Comparison of ENCODE assay signal across 16 cellular contexts in the genomic region with DNA sequence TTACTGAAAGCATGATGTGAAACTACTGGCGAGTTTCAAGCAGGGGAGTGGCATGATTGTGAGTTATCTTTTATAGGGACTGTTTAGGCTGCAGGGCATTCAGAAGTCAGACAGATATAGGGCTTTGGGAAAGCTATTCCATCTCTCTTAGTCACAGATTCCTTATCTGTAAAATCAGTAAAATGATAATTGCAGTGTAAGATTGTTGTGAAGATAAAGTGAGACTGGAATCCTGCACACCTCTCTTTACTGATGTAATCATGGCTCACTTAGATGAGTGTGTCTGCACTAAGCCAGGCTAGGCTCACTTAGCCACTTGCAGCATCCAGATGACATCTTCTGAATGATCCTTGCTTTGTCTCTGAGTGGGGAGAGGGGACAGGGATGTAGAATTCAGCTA.
DNase-seq lines count a peak whose midpoint lies in the region; ATAC-seq and TF ChIP-seq lines count a peak whose summit lies in the region.
"Had no signal": no experiment of that assay in that cellular context is flagged by ENCODE, and none has a peak within 500 bp of the region (broad histone marks: within the 10 kb centered on the region; RNA-seq: fewer than 3 reads in every experiment).

No MANE protein-coding gene starts in this region.

- H3K27ac ChIP-seq in GM23338 (ENCODE audit: low read depth) (no peak overlapping the region), RWPE1 (no peak overlapping the region), foreskin keratinocyte (peak overlapping the region; percentile 68)
- H3K27ac ChIP-seq: HL-60 had no signal

- H4K20me1 ChIP-seq in GM23338 (replicated peaks; ENCODE audit: insufficient read depth): no peaks in the 10 kb centered on the region

- CTCF ChIA-PET in RWPE1 (lab: Yijun Ruan, JAX): interaction anchor here (1.1 to 1.7 kb wide), 4 partner anchors 10 to 275 kb away, joined by 3 to 9 read pairs (median 4); no protein-coding TSS in a partner anchor

- H3K4me1 ChIP-seq in GM23338 (ENCODE audit: insufficient read depth): peaks cover 35% of the 10 kb centered on the region
- peaks cover 16% of the 10 kb centered on the region for H3K4me1 ChIP-seq in foreskin keratinocyte

- H3K4me3 Mint-ChIP-seq in GM23338: no peak overlapping the region

- H3K79me2 ChIP-seq in GM23338 (replicated peaks; ENCODE audit: insufficient read depth): no peaks in the 10 kb centered on the region

- peak overlapping the region; percentile 28; the same call in 1 of the 2 replicates for H3K4me2 ChIP-seq in GM23338

- H3K9me3 Mint-ChIP-seq in GM23338: no peaks in the 10 kb centered on the region

- H3K4me3 ChIP-seq in GM23338: no peak overlapping the region
- H3K4me3 ChIP-seq: K562 had no signal

- POLR2A ChIA-PET in RWPE1 (lab: Yijun Ruan, JAX; ENCODE audit: low non-redundant PET): no interaction called here

- H3K36me3 Mint-ChIP-seq in GM23338 (ENCODE audit: low read depth): no peaks in the 10 kb centered on the region

- H3F3A ChIP-seq in GM23338 (replicated peaks; ENCODE audit: low read depth): no peaks in the 10 kb centered on the region

- TF ChIP-seq CTCF in GM23338 (conservative IDR thresholded peaks at IDR 0.05; ENCODE audit: low read depth in 2 of 2): no peak
- TF ChIP-seq CTCF in RWPE1 (conservative IDR thresholded peaks at IDR 0.05; ENCODE audit: low read depth): no peak
- no peak for TF ChIP-seq CTCF in foreskin keratinocyte (conservative IDR thresholded peaks at IDR 0.05)

- no peak overlapping the region for H3K27ac Mint-ChIP-seq in GM23338

- no peaks in the 10 kb centered on the region for H3K27me3 ChIP-seq in GM23338 (ENCODE audit: insufficient read depth)
- H3K27me3 ChIP-seq in foreskin keratinocyte: no peaks in the 10 kb centered on the region

- 0 out of 2 replicates have a peak overlapping the region, but pooled peaks have one; percentile 0 for H2AFZ ChIP-seq in GM23338

- H3K36me3 ChIP-seq in GM23338 (ENCODE audit: insufficient read depth): no peaks in the 10 kb centered on the region

- H3K4me1 Mint-ChIP-seq in GM23338: peaks cover 33% of the 10 kb centered on the region

- DNase-seq in A172 (ENCODE audit: low spot score) (peak; percentile 8), GM23338 (ENCODE audit: low spot score) (no peak), RWPE1 (ENCODE audit: low spot score) (peak; percentile 44), foreskin keratinocyte (peak; percentile 40 to 77)
- DNase-seq in activated CD8-positive, alpha-beta memory T cell treated with anti-CD3 and anti-CD28 coated beads, Interleukin-2, amount 50 U/mL, for 4 hours: no peak
- DNase-seq: DMS79 treated with DMSO at 0.1 percent for 48 hours, HCEC 1CT, NCI-H1092 treated with DMSO at 0.1 percent for 48 hours, NCI-H1694, NCI-H2107, NCI-H69 had no signal

- H3K9me2 ChIP-seq in GM23338 (ENCODE audit: insufficient read depth): peaks cover 12% of the 10 kb centered on the region; the same call in 1 of the 2 replicates

- no peak for ATAC-seq in GM23338
- ATAC-seq in foreskin keratinocyte: peak; percentile 93
- no peak for ATAC-seq in HG03175 (IDR thresholded peaks at IDR 0.05; ENCODE audit: unreplicated experiment)
- no peak for ATAC-seq in GM21447 (IDR thresholded peaks at IDR 0.05; ENCODE audit: unreplicated experiment)
- no peak for ATAC-seq in GM19467 (IDR thresholded peaks at IDR 0.05; ENCODE audit: unreplicated experiment)
- ATAC-seq: K562 had no signal

- peaks cover 1% of the 10 kb centered on the region for H3K27me3 Mint-ChIP-seq in GM23338 (ENCODE audit: insufficient read depth, low read depth, poor library complexity)

TF ChIP-seq in GM23338, 12 proteins besides CTCF, POLR2A, EP300 and RAD21:
- TF ChIP-seq, protein P1, sequence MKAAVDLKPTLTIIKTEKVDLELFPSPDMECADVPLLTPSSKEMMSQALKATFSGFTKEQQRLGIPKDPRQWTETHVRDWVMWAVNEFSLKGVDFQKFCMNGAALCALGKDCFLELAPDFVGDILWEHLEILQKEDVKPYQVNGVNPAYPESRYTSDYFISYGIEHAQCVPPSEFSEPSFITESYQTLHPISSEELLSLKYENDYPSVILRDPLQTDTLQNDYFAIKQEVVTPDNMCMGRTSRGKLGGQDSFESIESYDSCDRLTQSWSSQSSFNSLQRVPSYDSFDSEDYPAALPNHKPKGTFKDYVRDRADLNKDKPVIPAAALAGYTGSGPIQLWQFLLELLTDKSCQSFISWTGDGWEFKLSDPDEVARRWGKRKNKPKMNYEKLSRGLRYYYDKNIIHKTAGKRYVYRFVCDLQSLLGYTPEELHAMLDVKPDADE (IDR thresholded peaks at IDR 0.05): no peak
- TF ChIP-seq ZNF331 (CRISPR knock-in tag; IDR thresholded peaks at IDR 0.05; ENCODE audit: low read depth) (no peak), NANOG (IDR thresholded peaks at IDR 0.05; ENCODE audit: borderline replicate concordance) (no peak), STAT1 (IDR thresholded peaks at IDR 0.05; ENCODE audit: unreplicated experiment) (no peak), CREB1 (CRISPR knock-in tag; IDR thresholded peaks at IDR 0.05; ENCODE audit: low read depth) (no peak)

Comparison
In these comparisons a context has a peak if more than half of its experiments do, and no peak if none do; other contexts are left out.
1. DNase-seq: peak in A172 (single experiment), RWPE1 (single experiment) and foreskin keratinocyte (2 of 2); none in GM23338 (single experiment) and activated CD8-positive, alpha-beta memory T cell treated with anti-CD3 and anti-CD28 coated beads, Interleukin-2, amount 50 U/mL, for 4 hours (single experiment).